1 cellular context compared by ENCODE assay signal in the genomic region with DNA sequence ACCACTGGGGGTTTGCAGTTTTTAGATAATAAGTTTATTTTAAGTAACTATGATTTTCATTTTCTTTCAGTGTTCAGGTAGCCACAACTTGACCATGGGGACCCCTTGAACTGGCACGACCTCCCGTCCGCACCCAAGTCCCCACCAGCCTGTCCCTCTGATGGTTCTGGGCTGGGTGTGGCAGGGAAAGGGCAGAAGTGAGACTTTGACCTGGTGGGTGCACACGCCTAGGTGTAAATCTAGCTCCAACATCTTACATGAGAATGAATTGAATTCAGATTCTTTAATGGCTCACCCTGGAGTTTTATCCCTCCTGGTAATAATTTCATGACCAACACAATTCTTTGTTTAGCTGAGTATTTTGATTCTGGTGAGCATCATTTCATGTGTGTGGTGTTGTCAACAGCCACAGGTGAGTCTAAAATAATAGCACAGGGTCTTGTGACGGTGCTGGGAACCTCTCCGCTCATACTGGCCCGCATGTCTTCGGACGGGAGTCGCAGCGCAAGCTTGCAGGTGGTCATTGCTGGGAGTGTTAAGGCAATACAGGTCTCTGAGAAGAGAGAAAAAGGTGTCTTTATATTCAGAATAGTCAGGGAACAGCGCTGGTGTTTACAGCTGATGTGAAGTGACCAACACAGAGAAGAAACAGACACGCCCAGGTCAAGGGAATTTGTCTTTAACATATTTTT.
TF ChIP-seq lines count a peak whose summit lies in the region.

No MANE protein-coding gene starts in this region.

TF ChIP-seq in IMR-90, 13 proteins besides CTCF, POLR2A, EP300 and RAD21 (continued from another document):
- TF ChIP-seq, protein P1, sequence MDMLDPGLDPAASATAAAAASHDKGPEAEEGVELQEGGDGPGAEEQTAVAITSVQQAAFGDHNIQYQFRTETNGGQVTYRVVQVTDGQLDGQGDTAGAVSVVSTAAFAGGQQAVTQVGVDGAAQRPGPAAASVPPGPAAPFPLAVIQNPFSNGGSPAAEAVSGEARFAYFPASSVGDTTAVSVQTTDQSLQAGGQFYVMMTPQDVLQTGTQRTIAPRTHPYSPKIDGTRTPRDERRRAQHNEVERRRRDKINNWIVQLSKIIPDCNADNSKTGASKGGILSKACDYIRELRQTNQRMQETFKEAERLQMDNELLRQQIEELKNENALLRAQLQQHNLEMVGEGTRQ (IDR thresholded peaks at IDR 0.05; ENCODE audit: low read depth, low read length): no peak
- TF ChIP-seq SMC3 (IDR thresholded peaks at IDR 0.05; ENCODE audit: low read depth, low read length): no peak
- TF ChIP-seq CEBPB (IDR thresholded peaks at IDR 0.05; ENCODE audit: low read depth, low read length): no peak
- no peak for TF ChIP-seq CHD1 (IDR thresholded peaks at IDR 0.05; ENCODE audit: low read depth, low read length)
